In the genomic region with DNA sequence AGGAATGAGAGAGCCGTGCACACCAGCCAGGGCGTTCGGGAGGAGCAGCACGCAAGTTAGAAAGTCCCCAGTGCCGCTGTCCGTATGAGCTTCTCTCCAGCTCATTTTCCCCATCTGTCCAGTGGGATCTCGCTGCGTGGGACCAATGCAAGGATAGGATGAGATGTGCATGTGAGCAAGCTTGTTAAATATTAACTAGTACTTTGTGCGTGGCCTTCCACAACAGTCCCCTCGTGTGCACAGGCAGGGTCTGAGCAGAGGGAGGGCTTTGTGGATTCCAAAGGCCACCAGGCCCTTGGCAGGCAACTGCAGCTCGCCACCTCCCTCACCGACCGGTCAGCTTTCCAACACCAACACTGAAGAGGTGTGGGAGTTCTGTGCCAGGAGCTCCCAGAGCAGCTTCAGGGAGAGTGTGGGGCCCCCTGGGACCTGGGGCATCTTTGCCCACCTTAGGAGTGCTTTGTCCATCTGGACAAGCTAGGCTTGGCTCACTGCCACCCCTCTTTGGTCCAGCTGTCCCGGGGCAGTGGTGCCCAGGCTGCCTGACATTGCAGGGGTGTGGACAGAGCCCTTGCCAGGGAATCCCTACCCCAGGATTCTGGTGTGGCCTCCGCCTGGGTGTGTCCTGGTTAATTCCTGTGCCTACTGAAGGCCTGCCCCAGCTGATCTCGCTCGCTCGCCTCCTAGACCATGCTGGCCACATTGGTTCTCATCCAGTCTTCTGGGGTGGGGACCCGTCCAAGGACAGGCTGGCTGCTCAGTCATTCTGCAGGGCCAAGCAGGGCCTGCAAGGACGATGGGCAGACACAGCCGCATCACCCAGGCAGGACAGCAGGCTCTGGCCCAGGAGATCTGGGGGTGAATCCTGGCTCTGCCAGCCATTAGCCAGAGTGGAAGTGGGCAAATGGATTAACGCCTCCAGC, we compare ENCODE assay signal across 16 cellular contexts.
"Had no signal": no experiment of that assay in that cellular context is flagged by ENCODE, and none has a peak within 500 bp of the region (broad histone marks: within the 10 kb centered on the region; RNA-seq: fewer than 3 reads in every experiment).

No MANE protein-coding gene starts in this region.

- H3K27ac ChIP-seq: breast epithelium, left lung, ovary, thyroid gland had no signal

- H3K9me3 ChIP-seq: breast epithelium, left lung, ovary, thyroid gland had no signal

- H3K36me3 ChIP-seq: ovary had no signal

- DNase-seq: activated CD4-positive, alpha-beta T cell treated with anti-CD3 and anti-CD28 coated beads, Interleukin-2, amount 10 ng/mL, durations not matched to agents 24 days and 14 days; activated CD4-positive, CD25-positive, alpha-beta regulatory T cell; activated CD8-positive, alpha-beta memory T cell treated with anti-CD3 and anti-CD28 coated beads, Interleukin-2, amount 50 U/mL, for 48 hours; activated gamma-delta T cell treated with Interleukin-2 at 50 U/mL for 16 hours; activated T-cell treated with anti-CD3 and anti-CD28 coated beads, Interleukin-2, amount 50 U/mL, for 72 hours; amygdala; hippocampal formation; left lung; natural killer cell; ovary; stimulated activated CD4-positive, alpha-beta T cell treated with anti-CD3 and anti-CD28 coated beads, Interleukin-2, amount 100 ng/mL, for 48 hours; T-helper 2 cell; thyroid gland had no signal

- ATAC-seq: activated T-cell treated with anti-CD3 and anti-CD28 coated beads, Interleukin-2, amount 50 U/mL, for 72 hours; left lung; natural killer cell; stimulated activated memory B cell treated with anti-CD40 and anti-IgM and Interleukin-4, amounts not matched to agents 10 μg/mL and 1 μg/mL and 100 μg/mL, for 72 hours had no signal

- H3K4me3 ChIP-seq: dorsolateral prefrontal cortex, left lung, ovary, thyroid gland had no signal

- H3K27me3 ChIP-seq: breast epithelium, dorsolateral prefrontal cortex, ovary, thyroid gland had no signal
